Comparison of ENCODE assay signal across 8 cellular contexts in the genomic region with DNA sequence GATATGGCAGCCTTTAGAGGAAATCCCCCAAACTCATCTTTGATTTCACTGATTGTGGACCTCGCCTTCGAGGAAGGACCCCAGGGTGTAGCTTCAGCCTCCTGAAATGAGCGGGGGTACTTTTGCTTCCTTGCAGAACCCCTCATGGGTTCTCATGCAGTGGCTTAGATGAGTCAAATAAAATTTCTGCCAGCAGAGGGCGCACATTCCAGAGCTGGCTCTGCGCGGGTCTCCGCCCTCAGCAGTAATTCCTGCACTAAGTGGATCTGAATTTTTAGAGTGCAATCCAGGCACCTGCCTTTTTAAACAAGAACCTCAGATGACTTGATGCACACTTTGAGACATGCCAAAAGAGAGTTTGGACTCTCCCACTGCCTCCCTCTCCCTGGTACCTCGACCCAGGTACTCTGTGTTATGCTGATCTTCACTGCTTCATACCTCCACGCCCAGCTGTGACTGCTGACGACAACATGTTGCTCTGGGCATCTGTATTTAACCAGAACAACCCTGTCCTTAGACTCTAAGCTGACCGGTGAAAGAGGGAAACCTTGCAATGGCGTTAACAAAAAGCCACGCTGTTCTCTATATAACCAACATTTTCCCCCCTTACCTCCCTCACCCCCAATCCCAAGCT. TPM values are rescaled to one million over a fixed set of nuclear protein-coding genes. Genes with fewer than 3 reads are reported as not detected.
DNase-seq lines count a peak whose midpoint lies in the region; ATAC-seq and TF ChIP-seq lines count a peak whose summit lies in the region.

No MANE protein-coding gene starts in this region.

- no peak overlapping the region for H3K4me3 Mint-ChIP-seq in activated CD8-positive, alpha-beta T cell treated with anti-CD3 and anti-CD28 coated beads for 36 hours

- no peaks in the 10 kb centered on the region for H3K79me2 ChIP-seq in fibroblast of lung (ENCODE audit: control insufficient read depth, insufficient read depth, low read length)

- TF ChIP-seq CTCF in AG10803 (conservative IDR thresholded peaks at IDR 0.05; ENCODE audit: low read length): peak; percentile 74
- TF ChIP-seq CTCF in GM13977 (IDR thresholded peaks at IDR 0.05; ENCODE audit: extremely low read depth, insufficient read depth, missing control alignments): peak; percentile 82
- peak; percentile 66 for TF ChIP-seq CTCF in activated CD8-positive, alpha-beta T cell treated with anti-CD3 and anti-CD28 coated beads for 36 hours (IDR thresholded peaks at IDR 0.05)
- TF ChIP-seq CTCF in fibroblast of lung (conservative IDR thresholded peaks at IDR 0.05 in 1 of 2, IDR thresholded peaks at IDR 0.05 in 1 of 2; ENCODE audit: low read depth in 1 of 2, low read length in 2 of 2): peak; percentile 53 to 75

- in situ Hi-C loops in GM13977 (cut with MboI; ENCODE audit: low pct_unique_long_range_greater_than_20kb, low sequenced_read_pairs, unreplicated experiment): no loop called here

- no peak overlapping the region for H3K4me2 ChIP-seq in fibroblast of lung (ENCODE audit: extremely low read depth, insufficient read depth, low read length)

- H3K9me3 Mint-ChIP-seq in activated CD8-positive, alpha-beta T cell treated with anti-CD3 and anti-CD28 coated beads for 36 hours: no peaks in the 10 kb centered on the region

- H3K36me3 Mint-ChIP-seq in activated CD8-positive, alpha-beta T cell treated with anti-CD3 and anti-CD28 coated beads for 36 hours (ENCODE audit: low read depth): no peaks in the 10 kb centered on the region

- peaks cover 10% of the 10 kb centered on the region for H3K27me3 ChIP-seq in fibroblast of lung (ENCODE audit: control insufficient read depth, insufficient read depth, low read length)

- intact Hi-C loops in activated CD8-positive, alpha-beta T cell treated with anti-CD3 and anti-CD28 coated beads for 36 hours (cut with micrococcal nuclease): no loop called here

- no peak overlapping the region for H2AFZ ChIP-seq in fibroblast of lung (ENCODE audit: low read length)

- CTCF ChIA-PET in activated CD8-positive, alpha-beta T cell treated with anti-CD3 and anti-CD28 coated beads for 36 hours (lab: Charles Lee): interaction anchor here (0.6 to 2.5 kb wide), 21 partner anchors 9 to 544 kb away, joined by 3 to 19 read pairs (median 4); no protein-coding TSS in a partner anchor

- H3K4me3 ChIP-seq in AG10803 (ENCODE audit: low read length): no peak overlapping the region
- H3K4me3 ChIP-seq in fibroblast of lung (replicated peaks in 1 of 4; ENCODE audit: control extremely low read depth in 1 of 4, insufficient read depth in 1 of 4, low read depth in 3 of 4, low read length in 4 of 4): no peak overlapping the region

- DNase-seq in AG10803 (ENCODE audit: low read depth) (peak; percentile 50), GM13977 (ENCODE audit: low spot score) (peak; percentile 52), NCI-H2171 treated with DMSO at 0.1 percent for 48 hours (lab: John Stamatoyannopoulos, UW) (peak; percentile 64), fibroblast of lung (ENCODE audit: low read depth in 2 of 2) (peak; percentile 35 to 58), nucleus accumbens (lab: John Stamatoyannopoulos, UW) (peak in 40 of 56 donors; percentile 2 to 77 (median 24))
- DNase-seq in activated CD8-positive, alpha-beta T cell treated with anti-CD3 and anti-CD28 coated beads for 36 hours: peak; percentile 68
- no peak for DNase-seq in central memory CD4-positive, alpha-beta T cell

- POLR2A ChIA-PET in activated CD8-positive, alpha-beta T cell treated with anti-CD3 and anti-CD28 coated beads for 36 hours (lab: Charles Lee): no interaction called here

- H4K20me1 ChIP-seq in fibroblast of lung (ENCODE audit: control insufficient read depth, extremely low read depth, insufficient read depth, low read length): no peaks in the 10 kb centered on the region

- no peaks in the 10 kb centered on the region for H3K4me1 ChIP-seq in fibroblast of lung (ENCODE audit: control insufficient read depth, extremely low read depth, insufficient read depth, low read length)

- H3K9me3 ChIP-seq in fibroblast of lung (ENCODE audit: control insufficient read depth, insufficient read depth, low read depth, low read length): no peaks in the 10 kb centered on the region

- H3K27ac ChIP-seq in fibroblast of lung (ENCODE audit: insufficient read depth, low read length): no peak overlapping the region

- H3K27me3 Mint-ChIP-seq in activated CD8-positive, alpha-beta T cell treated with anti-CD3 and anti-CD28 coated beads for 36 hours: peaks cover 45% of the 10 kb centered on the region

- no peak overlapping the region for H3K9ac ChIP-seq in fibroblast of lung (ENCODE audit: insufficient read depth, low read length)

- H3K27ac Mint-ChIP-seq in activated CD8-positive, alpha-beta T cell treated with anti-CD3 and anti-CD28 coated beads for 36 hours: no peak overlapping the region

- peak; percentile 86 for ATAC-seq in HG02885 (IDR thresholded peaks at IDR 0.05; ENCODE audit: poor library complexity, unreplicated experiment)
- peak; percentile 65 for ATAC-seq in activated CD8-positive, alpha-beta T cell treated with anti-CD3 and anti-CD28 coated beads for 36 hours

- H3K36me3 ChIP-seq in fibroblast of lung (ENCODE audit: control insufficient read depth, insufficient read depth, low read length): no peaks in the 10 kb centered on the region

- no peaks in the 10 kb centered on the region for H3K4me1 Mint-ChIP-seq in activated CD8-positive, alpha-beta T cell treated with anti-CD3 and anti-CD28 coated beads for 36 hours (ENCODE audit: low read depth)

RNA-seq across cellular contexts. Expression of a gene that starts 7.3 kb away (rescaled TPM):
- total RNA-seq in activated CD8-positive, alpha-beta T cell treated with anti-CD3 and anti-CD28 coated beads for 36 hours: not detected
- 0.33 and 3.6 TPM in 2 replicates for total RNA-seq in fibroblast of lung
- polyA plus RNA-seq in fibroblast of lung: 2.5 and 20.0 TPM in 2 replicates
- 2.2 and 21.0 TPM in 2 replicates for polyA plus RNA-seq in fibroblast of lung (2012)
- 5.0 and 14.8 TPM in 2 replicates for polyA minus RNA-seq in fibroblast of lung (ENCODE audit: low replicate concordance)
